Comparison of ENCODE assay signal across 11 cellular contexts in genomic region chr2:152405206-152406118, GRCh38.
DNase-seq lines count a peak whose midpoint lies in the region; ATAC-seq and TF ChIP-seq lines count a peak whose summit lies in the region.
"Had no signal": no experiment of that assay in that cellular context is flagged by ENCODE, and none has a peak within 500 bp of the region (broad histone marks: within the 10 kb centered on the region; RNA-seq: fewer than 3 reads in every experiment).

No MANE protein-coding gene starts in this region.

- no peaks in the 10 kb centered on the region for H3K27me3 ChIP-seq in liver (ENCODE audit: control insufficient read depth in 4 of 4, insufficient read depth in 4 of 4, low read length in 3 of 4)

- H3K36me3 ChIP-seq in liver (ENCODE audit: control insufficient read depth in 4 of 4, insufficient read depth in 3 of 4, low read depth in 1 of 4, low read length in 3 of 4), result no peaks in the 10 kb centered on the region

- TF ChIP-seq CTCF in liver (IDR thresholded peaks at IDR 0.05; ENCODE audit: low read depth, low read length, missing input control), result no peak

- DNase-seq in AG08395 (ENCODE audit: low spot score) (peak; percentile 31), H4 (ENCODE audit: low spot score) (peak; percentile 68), NCI-H146 (lab: John Stamatoyannopoulos, UW) (no peak)
- DNase-seq in activated T-helper 1 cell treated with anti-CD3 and anti-CD28 coated beads, Interleukin-12 subunit alpha, Interleukin-12 subunit beta, Interleukin-2, Interleukin-4 antibody, amounts not matched to agents 30 ng/mL and 10 ng/mL and 1 ng/mL, durations not matched to agents 14 hours and 24 hours and 36 hours (ENCODE audit: low spot score), result no peak
- no peak for DNase-seq in effector CD8-positive, alpha-beta T cell (lab: John Stamatoyannopoulos, UW)
- DNase-seq in activated CD8-positive, alpha-beta memory T cell treated with anti-CD3 and anti-CD28 coated beads, Interleukin-2, amount 10 ng/mL, durations not matched to agents 7 days and 5 days, result no peak
- DNase-seq: activated CD4-positive, alpha-beta memory T cell treated with anti-CD3 and anti-CD28 coated beads for 36 hours; CD4-positive, CD25-positive, alpha-beta regulatory T cell; stimulated activated naive CD8-positive, alpha-beta T cell treated with anti-CD3 and anti-CD28 coated beads, Interleukin-15, Interleukin-2, amounts not matched to agents 100 U/mL and 50 U/mL, for 24 hours had no signal

- peaks cover 0 to 12% (median 0%) of the 10 kb centered on the region in 4 donors for H3K4me1 ChIP-seq in liver (ENCODE audit: control insufficient read depth in 4 of 4, insufficient read depth in 4 of 4, low read length in 3 of 4)

- no peaks in the 10 kb centered on the region for H3K27me3 Mint-ChIP-seq in activated T-helper 1 cell treated with anti-CD3 and anti-CD28 coated beads, Interleukin-12 subunit alpha, Interleukin-12 subunit beta, Interleukin-2, Interleukin-4 antibody, amounts not matched to agents 30 ng/mL and 10 ng/mL and 1 ng/mL, durations not matched to agents 14 hours and 24 hours and 36 hours (ENCODE audit: insufficient read depth)
- peaks cover 18% of the 10 kb centered on the region for H3K27me3 Mint-ChIP-seq in activated CD8-positive, alpha-beta memory T cell treated with anti-CD3 and anti-CD28 coated beads, Interleukin-2, amount 10 ng/mL, durations not matched to agents 7 days and 5 days

- CTCF ChIA-PET in activated CD8-positive, alpha-beta memory T cell treated with anti-CD3 and anti-CD28 coated beads, Interleukin-2, amount 10 ng/mL, durations not matched to agents 7 days and 5 days (lab: Charles Lee), result no interaction called here

- no peak overlapping the region for H3K4me3 ChIP-seq in liver (ENCODE audit: low read depth in 1 of 3, low read length in 3 of 3)

- TF ChIP-seq RAD21 in liver (IDR thresholded peaks at IDR 0.05), result peak; percentile 21 to 38

- ATAC-seq in HG02642 (IDR thresholded peaks at IDR 0.05; ENCODE audit: poor library complexity, unreplicated experiment), result no peak
- ATAC-seq in activated CD8-positive, alpha-beta memory T cell treated with anti-CD3 and anti-CD28 coated beads, Interleukin-2, amount 10 ng/mL, durations not matched to agents 7 days and 5 days, result no peak
- ATAC-seq: stimulated activated naive CD8-positive, alpha-beta T cell treated with anti-CD3 and anti-CD28 coated beads, Interleukin-15, Interleukin-2, amounts not matched to agents 100 U/mL and 50 U/mL, for 24 hours had no signal

- WGBS in liver, result 90% methylated on average over 2 of the region's 2 CpGs

- peak overlapping the region; percentile 67 for H3K27ac Mint-ChIP-seq in activated T-helper 1 cell treated with anti-CD3 and anti-CD28 coated beads, Interleukin-12 subunit alpha, Interleukin-12 subunit beta, Interleukin-2, Interleukin-4 antibody, amounts not matched to agents 30 ng/mL and 10 ng/mL and 1 ng/mL, durations not matched to agents 14 hours and 24 hours and 36 hours
- H3K27ac Mint-ChIP-seq in activated CD8-positive, alpha-beta memory T cell treated with anti-CD3 and anti-CD28 coated beads, Interleukin-2, amount 10 ng/mL, durations not matched to agents 7 days and 5 days, result no peak overlapping the region
- H3K27ac Mint-ChIP-seq: CD4-positive, CD25-positive, alpha-beta regulatory T cell had no signal

- no peak overlapping the region for H3K4me3 Mint-ChIP-seq in activated T-helper 1 cell treated with anti-CD3 and anti-CD28 coated beads, Interleukin-12 subunit alpha, Interleukin-12 subunit beta, Interleukin-2, Interleukin-4 antibody, amounts not matched to agents 30 ng/mL and 10 ng/mL and 1 ng/mL, durations not matched to agents 14 hours and 24 hours and 36 hours
- no peak overlapping the region for H3K4me3 Mint-ChIP-seq in activated CD8-positive, alpha-beta memory T cell treated with anti-CD3 and anti-CD28 coated beads, Interleukin-2, amount 10 ng/mL, durations not matched to agents 7 days and 5 days
- H3K4me3 Mint-ChIP-seq: activated CD4-positive, alpha-beta memory T cell treated with anti-CD3 and anti-CD28 coated beads for 36 hours had no signal

- H3K36me3 Mint-ChIP-seq in activated T-helper 1 cell treated with anti-CD3 and anti-CD28 coated beads, Interleukin-12 subunit alpha, Interleukin-12 subunit beta, Interleukin-2, Interleukin-4 antibody, amounts not matched to agents 30 ng/mL and 10 ng/mL and 1 ng/mL, durations not matched to agents 14 hours and 24 hours and 36 hours (ENCODE audit: low read depth), result no peaks in the 10 kb centered on the region
- no peaks in the 10 kb centered on the region for H3K36me3 Mint-ChIP-seq in activated CD8-positive, alpha-beta memory T cell treated with anti-CD3 and anti-CD28 coated beads, Interleukin-2, amount 10 ng/mL, durations not matched to agents 7 days and 5 days
- H3K36me3 Mint-ChIP-seq: activated CD4-positive, alpha-beta memory T cell treated with anti-CD3 and anti-CD28 coated beads for 36 hours; CD4-positive, CD25-positive, alpha-beta regulatory T cell had no signal

- H3K9me3 Mint-ChIP-seq in activated T-helper 1 cell treated with anti-CD3 and anti-CD28 coated beads, Interleukin-12 subunit alpha, Interleukin-12 subunit beta, Interleukin-2, Interleukin-4 antibody, amounts not matched to agents 30 ng/mL and 10 ng/mL and 1 ng/mL, durations not matched to agents 14 hours and 24 hours and 36 hours, result no peaks in the 10 kb centered on the region
- no peaks in the 10 kb centered on the region for H3K9me3 Mint-ChIP-seq in activated CD8-positive, alpha-beta memory T cell treated with anti-CD3 and anti-CD28 coated beads, Interleukin-2, amount 10 ng/mL, durations not matched to agents 7 days and 5 days (ENCODE audit: low read depth)
- H3K9me3 Mint-ChIP-seq: activated CD4-positive, alpha-beta memory T cell treated with anti-CD3 and anti-CD28 coated beads for 36 hours had no signal

- no peaks in the 10 kb centered on the region for H3K9me3 ChIP-seq in liver (ENCODE audit: control insufficient read depth in 4 of 4, low read length in 3 of 4)

- peak overlapping the region; percentile 46 to 66 for H3K27ac ChIP-seq in liver (ENCODE audit: low read depth in 1 of 2, low read length in 2 of 2)

- H3K4me1 Mint-ChIP-seq in activated T-helper 1 cell treated with anti-CD3 and anti-CD28 coated beads, Interleukin-12 subunit alpha, Interleukin-12 subunit beta, Interleukin-2, Interleukin-4 antibody, amounts not matched to agents 30 ng/mL and 10 ng/mL and 1 ng/mL, durations not matched to agents 14 hours and 24 hours and 36 hours (ENCODE audit: low read depth), result peaks cover 69% of the 10 kb centered on the region
- peaks cover 6% of the 10 kb centered on the region for H3K4me1 Mint-ChIP-seq in activated CD8-positive, alpha-beta memory T cell treated with anti-CD3 and anti-CD28 coated beads, Interleukin-2, amount 10 ng/mL, durations not matched to agents 7 days and 5 days

- no peak overlapping the region for H3K9ac ChIP-seq in liver (ENCODE audit: low read depth in 1 of 2, low read length in 2 of 2)

- intact Hi-C loops in activated T-helper 1 cell treated with anti-CD3 and anti-CD28 coated beads, Interleukin-12 subunit alpha, Interleukin-12 subunit beta, Interleukin-2, Interleukin-4 antibody, amounts not matched to agents 30 ng/mL and 10 ng/mL and 1 ng/mL, durations not matched to agents 14 hours and 24 hours and 36 hours (cut with micrococcal nuclease), result loop anchor here (1.0 to 10.0 kb wide), 5 partner anchors 10 to 581 kb away; partner anchors contain the start of genes ARL5A and FMNL2

TF ChIP-seq in liver, 16 proteins besides CTCF, POLR2A, EP300 and RAD21:
- TF ChIP-seq GABPA (IDR thresholded peaks at IDR 0.05 in 1 of 2, conservative IDR thresholded peaks at IDR 0.05 in 1 of 2) (no peak), TAF1 (conservative IDR thresholded peaks at IDR 0.05) (no peak), HNF4A (conservative IDR thresholded peaks at IDR 0.05) (no peak), ZBTB33 (IDR thresholded peaks at IDR 0.05) (no peak), YY1 (IDR thresholded peaks at IDR 0.05) (no peak), FOXA2 (IDR thresholded peaks at IDR 0.05) (peak; percentile 14), NR2F2 (IDR thresholded peaks at IDR 0.05) (peak; percentile 19), RXRA (IDR thresholded peaks at IDR 0.05) (peak in 1 of 2 donors; percentile 38), JUND (IDR thresholded peaks at IDR 0.05) (peak; percentile 80 to 94)
- TF ChIP-seq, protein P1, sequence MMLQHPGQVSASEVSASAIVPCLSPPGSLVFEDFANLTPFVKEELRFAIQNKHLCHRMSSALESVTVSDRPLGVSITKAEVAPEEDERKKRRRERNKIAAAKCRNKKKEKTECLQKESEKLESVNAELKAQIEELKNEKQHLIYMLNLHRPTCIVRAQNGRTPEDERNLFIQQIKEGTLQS (IDR thresholded peaks at IDR 0.05), result no peak

Comparison
In these comparisons a context has a peak if more than half of its experiments do, and no peak if none do; other contexts are left out.
1. DNase-seq: peak in AG08395 (single experiment) and H4 (single experiment); none in activated T-helper 1 cell treated with anti-CD3 and anti-CD28 coated beads, Interleukin-12 subunit alpha, Interleukin-12 subunit beta, Interleukin-2, Interleukin-4 antibody, amounts not matched to agents 30 ng/mL and 10 ng/mL and 1 ng/mL, durations not matched to agents 14 hours and 24 hours and 36 hours (single experiment), effector CD8-positive, alpha-beta T cell (single experiment), NCI-H146 (single experiment) and activated CD8-positive, alpha-beta memory T cell treated with anti-CD3 and anti-CD28 coated beads, Interleukin-2, amount 10 ng/mL, durations not matched to agents 7 days and 5 days (single experiment).